ENCODE assay signal across 30 cellular contexts in genomic region chr5:33650911-33651310, GRCh38.
DNase-seq lines count a peak whose midpoint lies in the region; ATAC-seq, FAIRE-seq and TF ChIP-seq lines count a peak whose summit lies in the region.
"Had no signal": no experiment of that assay in that cellular context is flagged by ENCODE, and none has a peak within 500 bp of the region (broad histone marks: within the 10 kb centered on the region; RNA-seq: fewer than 3 reads in every experiment).

No MANE protein-coding gene starts in this region.

- peaks cover 21% of the 10 kb centered on the region for H3K36me3 Mint-ChIP-seq in astrocyte (ENCODE audit: low read depth, unreplicated experiment)
- H3K36me3 Mint-ChIP-seq: activated naive CD4-positive, alpha-beta T cell treated with anti-CD3 and anti-CD28 coated beads, Interleukin-2, amount 50 U/mL, for 72 hours; naive B cell; stimulated activated memory B cell treated with anti-CD40 and anti-IgM and Interleukin-4, amounts not matched to agents 10 μg/mL and 1 μg/mL and 100 μg/mL, for 72 hours had no signal

- no peak overlapping the region for H4K5ac ChIP-seq in IMR-90 (ENCODE audit: low read depth, low read length)

- H3K18ac ChIP-seq in IMR-90 (ENCODE audit: low read depth, low read length), result no peak overlapping the region

- no peaks in the 10 kb centered on the region for H3K9me3 ChIP-seq in IMR-90 (ENCODE audit: control insufficient read depth, insufficient read depth, low read length)
- no peaks in the 10 kb centered on the region for H3K9me3 ChIP-seq in astrocyte (ENCODE audit: insufficient read depth, low read depth, low read length)
- H3K9me3 ChIP-seq in hepatocyte (ENCODE audit: low read depth), result no peaks in the 10 kb centered on the region
- H3K9me3 ChIP-seq in smooth muscle cell (replicated peaks; ENCODE audit: low read depth), result no peaks in the 10 kb centered on the region
- H3K9me3 ChIP-seq: ascending aorta, Caco-2, esophagus squamous epithelium, gastrocnemius medialis, left lung, right atrium auricular region, upper lobe of right lung had no signal

- H3K36me3 ChIP-seq in IMR-90 (ENCODE audit: control insufficient read depth, insufficient read depth, low read length), result peaks cover 3% of the 10 kb centered on the region
- H3K36me3 ChIP-seq in astrocyte (ENCODE audit: insufficient read depth, low read length), result peaks cover 43% of the 10 kb centered on the region
- no peaks in the 10 kb centered on the region for H3K36me3 ChIP-seq in hepatocyte (replicated peaks; ENCODE audit: insufficient read depth, low read depth)
- no peaks in the 10 kb centered on the region for H3K36me3 ChIP-seq in smooth muscle cell (ENCODE audit: low read depth)
- H3K36me3 ChIP-seq: ascending aorta, esophagus squamous epithelium, gastrocnemius medialis, left lung, right atrium auricular region, upper lobe of right lung had no signal

- H2BK5ac ChIP-seq in IMR-90 (ENCODE audit: low read depth, low read length, poor library complexity, severe bottlenecking), result no peak overlapping the region

- in situ Hi-C loops in IMR-90 (cut with MboI; ENCODE audit: low sequenced_read_pairs), result no loop called here

- no peak overlapping the region for H2BK120ac ChIP-seq in IMR-90 (ENCODE audit: low read depth, low read length)

- H3K23ac ChIP-seq in IMR-90 (ENCODE audit: low read depth, low read length), result no peak overlapping the region

- TF ChIP-seq CTCF in IMR-90 (conservative IDR thresholded peaks at IDR 0.05; ENCODE audit: low read depth, low read length), result no peak
- TF ChIP-seq CTCF in astrocyte (IDR thresholded peaks at IDR 0.05; ENCODE audit: insufficient read depth, low read depth, low read length), result no peak
- no peak for TF ChIP-seq CTCF in hepatocyte (IDR thresholded peaks at IDR 0.05; ENCODE audit: poor library complexity)
- TF ChIP-seq CTCF in smooth muscle cell (IDR thresholded peaks at IDR 0.05; ENCODE audit: borderline replicate concordance, insufficient read depth, poor library complexity, severe bottlenecking), result no peak

- H2BK20ac ChIP-seq in IMR-90 (ENCODE audit: low read depth, low read length), result no peak overlapping the region

- no peak overlapping the region for H3K4me3 Mint-ChIP-seq in astrocyte (ENCODE audit: unreplicated experiment)
- H3K4me3 Mint-ChIP-seq: activated CD8-positive, alpha-beta T cell treated with anti-CD3 and anti-CD28 coated beads for 36 hours; naive B cell; stimulated activated memory B cell treated with anti-CD40 and anti-IgM and Interleukin-4, amounts not matched to agents 10 μg/mL and 1 μg/mL and 100 μg/mL, for 72 hours had no signal

- no peaks in the 10 kb centered on the region for H3K9me2 ChIP-seq in hepatocyte (replicated peaks; ENCODE audit: insufficient read depth)

- CTCF ChIA-PET in IMR-90 (lab: Yijun Ruan, JAX), result no interaction called here

- H3K27me3 ChIP-seq in IMR-90 (ENCODE audit: control insufficient read depth, insufficient read depth, low read length), result no peaks in the 10 kb centered on the region
- no peaks in the 10 kb centered on the region for H3K27me3 ChIP-seq in astrocyte (ENCODE audit: insufficient read depth, low read length)
- H3K27me3 ChIP-seq in hepatocyte, result no peaks in the 10 kb centered on the region
- no peaks in the 10 kb centered on the region for H3K27me3 ChIP-seq in smooth muscle cell (ENCODE audit: low read depth)
- H3K27me3 ChIP-seq: ascending aorta, esophagus squamous epithelium, gastrocnemius medialis, left lung, right atrium auricular region, upper lobe of right lung had no signal

- DNase-seq in IMR-90 (peak; percentile 5), astrocyte (ENCODE audit: low read depth) (peak; percentile 73), hepatocyte (ENCODE audit: low spot score) (no peak), smooth muscle cell (lab: John Stamatoyannopoulos, UW; ENCODE audit: unreplicated experiment) (no peak), A172 (ENCODE audit: low spot score) (no peak), caudate nucleus (lab: John Stamatoyannopoulos, UW) (no peak)
- DNase-seq: activated CD4-positive, alpha-beta T cell treated with anti-CD3 and anti-CD28 coated beads for 1 hour; activated CD8-positive, alpha-beta T cell treated with anti-CD3 and anti-CD28 coated beads for 36 hours; Caco-2; DMS79; esophagus squamous epithelium; gastrocnemius medialis; GF-D8; HCEC 1CT; Kasumi-1; left lung; naive B cell; Right ventricle myocardium superior; stimulated activated CD4-positive, alpha-beta T cell treated with anti-CD3 and anti-CD28 coated beads, Interleukin-2, amount 100 ng/mL, for 48 hours; substantia nigra; T-helper 2 cell; upper lobe of right lung had no signal

- WGBS in IMR-90 (ENCODE audit: extremely low coverage in 2 of 2, insufficient read length in 1 of 2), 2 experiments, result no CpG with 5 or more reads among the region's 2 CpGs
- WGBS in hepatocyte (ENCODE audit: low lambda C conversion rate, missing lambda C conversion rate), result 71% methylated on average over 2 of the region's 2 CpGs
- WGBS in smooth muscle cell (ENCODE audit: low lambda C conversion rate), result 60% methylated on average over 2 of the region's 2 CpGs

- H2BK15ac ChIP-seq in IMR-90 (ENCODE audit: low read depth, low read length), result no peak overlapping the region

- H3K9me1 ChIP-seq in IMR-90 (ENCODE audit: insufficient read depth, low read length), result peaks cover 6% of the 10 kb centered on the region

- no peak overlapping the region for H2AK5ac ChIP-seq in IMR-90 (ENCODE audit: low read depth, low read length)

- intact Hi-C loops in IMR-90 (cut with micrococcal nuclease), result no loop called here

- no peak overlapping the region for H2AFZ ChIP-seq in IMR-90 (replicated peaks; ENCODE audit: low read length, poor library complexity)
- no peak overlapping the region for H2AFZ ChIP-seq in astrocyte (ENCODE audit: low read depth, low read length)
- H2AFZ ChIP-seq in hepatocyte, result no peak overlapping the region
- no peak overlapping the region for H2AFZ ChIP-seq in smooth muscle cell (ENCODE audit: low read depth)

- no peaks in the 10 kb centered on the region for H3K27me3 Mint-ChIP-seq in astrocyte (ENCODE audit: low read depth, unreplicated experiment)
- H3K27me3 Mint-ChIP-seq: naive B cell; stimulated activated memory B cell treated with anti-CD40 and anti-IgM and Interleukin-4, amounts not matched to agents 10 μg/mL and 1 μg/mL and 100 μg/mL, for 72 hours had no signal

- POLR2A ChIA-PET in IMR-90 (lab: Charles Lee; ENCODE audit: unreplicated experiment), result no interaction called here

- H3K27ac ChIP-seq in IMR-90 (ENCODE audit: insufficient read depth, low read length), result no peak overlapping the region
- H3K27ac ChIP-seq in astrocyte (ENCODE audit: low read depth, low read length), result peak overlapping the region; percentile 80
- H3K27ac ChIP-seq in hepatocyte, result peak overlapping the region; percentile 1
- peak overlapping the region; percentile 95 for H3K27ac ChIP-seq in smooth muscle cell (ENCODE audit: low read depth)
- H3K27ac ChIP-seq in caudate nucleus (ENCODE audit: low read depth, low read length), result no peak overlapping the region
- H3K27ac ChIP-seq: ascending aorta, C4-2B, esophagus squamous epithelium, gastrocnemius medialis, left lung, right atrium auricular region, upper lobe of right lung had no signal

- no peak overlapping the region for H4K8ac ChIP-seq in IMR-90 (ENCODE audit: low read depth in 2 of 2, low read length in 2 of 2)

- no peaks in the 10 kb centered on the region for H3K79me1 ChIP-seq in IMR-90 (ENCODE audit: low read depth in 1 of 2, low read length in 2 of 2)

- no peak for ATAC-seq in IMR-90 (ENCODE audit: low read depth)
- no peak for ATAC-seq in HG03571 (IDR thresholded peaks at IDR 0.05; ENCODE audit: unreplicated experiment)
- ATAC-seq: activated CD8-positive, alpha-beta T cell treated with anti-CD3 and anti-CD28 coated beads for 36 hours; activated naive CD4-positive, alpha-beta T cell treated with anti-CD3 and anti-CD28 coated beads, Interleukin-2, amount 50 U/mL, for 72 hours; gastrocnemius medialis; left lung; stimulated activated memory B cell treated with anti-CD40 and anti-IgM and Interleukin-4, amounts not matched to agents 10 μg/mL and 1 μg/mL and 100 μg/mL, for 72 hours; upper lobe of right lung had no signal

- H3K4me1 ChIP-seq in IMR-90 (ENCODE audit: control insufficient read depth, insufficient read depth, low read length), result peaks cover 8% of the 10 kb centered on the region
- H3K4me1 ChIP-seq in astrocyte (ENCODE audit: insufficient read depth, low read length), result peaks cover 23% of the 10 kb centered on the region
- no peaks in the 10 kb centered on the region for H3K4me1 ChIP-seq in hepatocyte (ENCODE audit: insufficient read depth)
- H3K4me1 ChIP-seq in smooth muscle cell (ENCODE audit: low read depth), result peaks cover 24% of the 10 kb centered on the region
- H3K4me1 ChIP-seq: ascending aorta, Caco-2, gastrocnemius medialis, left lung, right atrium auricular region, upper lobe of right lung had no signal

- no peak overlapping the region for H3K4me3 ChIP-seq in IMR-90 (ENCODE audit: insufficient read depth, low read depth, low read length)
- no peak overlapping the region for H3K4me3 ChIP-seq in astrocyte (ENCODE audit: insufficient read depth, low read depth, low read length)
- no peak overlapping the region for H3K4me3 ChIP-seq in hepatocyte
- no peak overlapping the region for H3K4me3 ChIP-seq in smooth muscle cell
- H3K4me3 ChIP-seq: ascending aorta, esophagus squamous epithelium, gastrocnemius medialis, left lung, right atrium auricular region, upper lobe of right lung had no signal

- H3K79me2 ChIP-seq in astrocyte (ENCODE audit: insufficient read depth, low read length) (no peaks in the 10 kb centered on the region), hepatocyte (no peaks in the 10 kb centered on the region), smooth muscle cell (ENCODE audit: low read depth) (no peaks in the 10 kb centered on the region)

- H3K4ac ChIP-seq in IMR-90 (ENCODE audit: low read depth, low read length), result no peak overlapping the region

- H3K9me3 Mint-ChIP-seq in astrocyte (ENCODE audit: unreplicated experiment), result peaks cover 1% of the 10 kb centered on the region
- H3K9me3 Mint-ChIP-seq: activated CD8-positive, alpha-beta T cell treated with anti-CD3 and anti-CD28 coated beads for 36 hours; activated T-helper 2 cell treated with anti-CD3 and anti-CD28 coated beads, Interferon-gamma antibody, Interleukin-2, Interleukin-4, amounts not matched to agents 10 μg/mL and 5 μg/mL and 100 μg/mL, durations not matched to agents 14 hours and 24 hours and 36 hours; stimulated activated memory B cell treated with anti-CD40 and anti-IgM and Interleukin-4, amounts not matched to agents 10 μg/mL and 1 μg/mL and 100 μg/mL, for 72 hours had no signal

- H3K27ac Mint-ChIP-seq in astrocyte (ENCODE audit: unreplicated experiment), result peak overlapping the region; percentile 88
- H3K27ac Mint-ChIP-seq: activated CD8-positive, alpha-beta T cell treated with anti-CD3 and anti-CD28 coated beads for 36 hours; activated naive CD4-positive, alpha-beta T cell treated with anti-CD3 and anti-CD28 coated beads, Interleukin-2, amount 50 U/mL, for 72 hours; activated T-helper 2 cell treated with anti-CD3 and anti-CD28 coated beads, Interferon-gamma antibody, Interleukin-2, Interleukin-4, amounts not matched to agents 10 μg/mL and 5 μg/mL and 100 μg/mL, durations not matched to agents 14 hours and 24 hours and 36 hours; naive B cell; stimulated activated memory B cell treated with anti-CD40 and anti-IgM and Interleukin-4, amounts not matched to agents 10 μg/mL and 1 μg/mL and 100 μg/mL, for 72 hours had no signal

- TF ChIP-seq RAD21 in IMR-90 (IDR thresholded peaks at IDR 0.05; ENCODE audit: low read length), result no peak

- H3K14ac ChIP-seq in IMR-90 (replicated peaks; ENCODE audit: low read depth, low read length), result no peak overlapping the region

- dilution Hi-C loops in IMR-90 (cut with HindIII; ENCODE audit: low sequenced_read_pairs, unreplicated experiment), result no loop called here

- no peak for FAIRE-seq in astrocyte (lab: Jason Lieb, UNC)
- FAIRE-seq: GM18507 had no signal

- no peak overlapping the region for H2AK9ac ChIP-seq in IMR-90 (replicated peaks; ENCODE audit: low read depth, low read length, poor library complexity)

- H3K4me2 ChIP-seq in IMR-90 (ENCODE audit: low read depth, low read length), result no peak overlapping the region
- H3K4me2 ChIP-seq in astrocyte (ENCODE audit: low read length), result peak overlapping the region; percentile 74
- no peak overlapping the region for H3K4me2 ChIP-seq in hepatocyte
- H3K4me2 ChIP-seq in smooth muscle cell, result peak overlapping the region; percentile 47

- no peak overlapping the region for H3K9ac ChIP-seq in IMR-90 (ENCODE audit: low read depth, low read length)
- peak overlapping the region; percentile 68 for H3K9ac ChIP-seq in astrocyte (ENCODE audit: low read length)
- H3K9ac ChIP-seq in smooth muscle cell (ENCODE audit: low read depth), result peak overlapping the region; percentile 66

- BruUV-seq in IMR-90 (replicated peaks; lab: Mats Ljungman, UMichigan), result no TSS peak

- peaks cover 35% of the 10 kb centered on the region for H3K4me1 Mint-ChIP-seq in astrocyte (ENCODE audit: low read depth, unreplicated experiment)
- H3K4me1 Mint-ChIP-seq: naive B cell; stimulated activated memory B cell treated with anti-CD40 and anti-IgM and Interleukin-4, amounts not matched to agents 10 μg/mL and 1 μg/mL and 100 μg/mL, for 72 hours had no signal

- H4K20me1 ChIP-seq in IMR-90 (ENCODE audit: insufficient read depth, low read length), result no peaks in the 10 kb centered on the region
- no peaks in the 10 kb centered on the region for H4K20me1 ChIP-seq in astrocyte (ENCODE audit: insufficient read depth, low read length)
- H4K20me1 ChIP-seq in hepatocyte (ENCODE audit: insufficient read depth, poor library complexity, severe bottlenecking), result no peaks in the 10 kb centered on the region
- no peaks in the 10 kb centered on the region for H4K20me1 ChIP-seq in smooth muscle cell (ENCODE audit: low read depth)

- no peak overlapping the region for H3K56ac ChIP-seq in IMR-90 (ENCODE audit: extremely low read depth, insufficient read depth, low read length)

- H4K91ac ChIP-seq in IMR-90 (ENCODE audit: insufficient read depth, low read depth, low read length), result no peak overlapping the region

- peaks cover 7% of the 10 kb centered on the region for H3F3A ChIP-seq in smooth muscle cell (ENCODE audit: low read depth)

- TF ChIP-seq POLR2A in IMR-90 (IDR thresholded peaks at IDR 0.05; ENCODE audit: low read depth, low read length), result no peak

Comparison
In these comparisons a context has a peak if more than half of its experiments do, and no peak if none do; other contexts are left out.
1. DNase-seq: peak in IMR-90 (single experiment) and astrocyte (single experiment); none in hepatocyte (single experiment), smooth muscle cell (single experiment), A172 (single experiment) and caudate nucleus (0 of 61).
2. H3K27ac ChIP-seq: peak in astrocyte (single experiment), hepatocyte (single experiment) and smooth muscle cell (single experiment); none in IMR-90 (single experiment) and caudate nucleus (single experiment).
3. H3K4me2 ChIP-seq: peak in astrocyte (single experiment) and smooth muscle cell (single experiment); none in IMR-90 (single experiment) and hepatocyte (single experiment).